13 cellular contexts compared by ENCODE assay signal in genomic region chr17:27553019-27553511, GRCh38.
DNase-seq lines count a peak whose midpoint lies in the region; ATAC-seq and TF ChIP-seq lines count a peak whose summit lies in the region.
"Had no signal": no experiment of that assay in that cellular context is flagged by ENCODE, and none has a peak within 500 bp of the region (broad histone marks: within the 10 kb centered on the region; RNA-seq: fewer than 3 reads in every experiment).

No MANE protein-coding gene starts in this region.

- H3K4me3 Mint-ChIP-seq in central memory CD8-positive, alpha-beta T cell, result no peak overlapping the region
- no peak overlapping the region for H3K4me3 Mint-ChIP-seq in nephron
- H3K4me3 Mint-ChIP-seq in T-helper 2 cell treated with Interferon-gamma antibody and Interleukin-4, amounts not matched to agents 5 μg/mL and 100 μg/mL, for 36 hours, result no peak overlapping the region
- H3K4me3 Mint-ChIP-seq: stimulated activated naive B cell treated with anti-CD40 and anti-IgM and Interleukin-4, amounts not matched to agents 10 μg/mL and 1 μg/mL and 100 μg/mL, for 72 hours had no signal

- ATAC-seq in central memory CD8-positive, alpha-beta T cell (replicated peaks; ENCODE audit: extremely low read depth, poor library complexity, severe bottlenecking), result no peak
- ATAC-seq in HG02840 (IDR thresholded peaks at IDR 0.05; ENCODE audit: low FRiP score, unreplicated experiment), result no peak

- peaks cover 13 to 55% (median 44%) of the 10 kb centered on the region in 10 experiments for H3K4me1 ChIP-seq in BLaER1 treated with 17β-estradiol and CSF1 and Interleukin-3, amounts not matched to agents 10 nM and 100 nM

- H3K9me3 Mint-ChIP-seq in central memory CD8-positive, alpha-beta T cell, result no peaks in the 10 kb centered on the region
- H3K9me3 Mint-ChIP-seq in nephron, result no peaks in the 10 kb centered on the region
- H3K9me3 Mint-ChIP-seq in T-helper 2 cell treated with Interferon-gamma antibody and Interleukin-4, amounts not matched to agents 5 μg/mL and 100 μg/mL, for 36 hours, result no peaks in the 10 kb centered on the region
- H3K9me3 Mint-ChIP-seq: stimulated activated naive B cell treated with anti-CD40 and anti-IgM and Interleukin-4, amounts not matched to agents 10 μg/mL and 1 μg/mL and 100 μg/mL, for 72 hours had no signal

- peak overlapping the region in 7 of 11 experiments; percentile 2 to 50 (median 15); a peak in 4 of 22 replicates for H3K4me2 ChIP-seq in BLaER1 treated with 17β-estradiol and CSF1 and Interleukin-3, amounts not matched to agents 10 nM and 100 nM
- H3K4me2 ChIP-seq: BLaER1 had no signal

- H3K9me3 ChIP-seq in BLaER1 treated with 17β-estradiol and CSF1 and Interleukin-3, amounts not matched to agents 10 nM and 100 nM (replicated peaks in 1 of 11), result no peaks in the 10 kb centered on the region
- H3K9me3 ChIP-seq: BLaER1 had no signal

- H3K9ac ChIP-seq in BLaER1 treated with 17β-estradiol and CSF1 and Interleukin-3, amounts not matched to agents 10 nM and 100 nM, result no peak overlapping the region
- H3K9ac ChIP-seq: BLaER1 had no signal

- no peaks in the 10 kb centered on the region for H3K27me3 Mint-ChIP-seq in central memory CD8-positive, alpha-beta T cell
- H3K27me3 Mint-ChIP-seq in nephron (ENCODE audit: low read depth), result no peaks in the 10 kb centered on the region
- H3K27me3 Mint-ChIP-seq in T-helper 2 cell treated with Interferon-gamma antibody and Interleukin-4, amounts not matched to agents 5 μg/mL and 100 μg/mL, for 36 hours (ENCODE audit: low read depth), result no peaks in the 10 kb centered on the region
- H3K27me3 Mint-ChIP-seq: stimulated activated naive B cell treated with anti-CD40 and anti-IgM and Interleukin-4, amounts not matched to agents 10 μg/mL and 1 μg/mL and 100 μg/mL, for 72 hours had no signal

- no peak overlapping the region for H3K27ac ChIP-seq in BLaER1 treated with 17β-estradiol and CSF1 and Interleukin-3, amounts not matched to agents 10 nM and 100 nM
- H3K27ac ChIP-seq: BLaER1 had no signal

- H3K4me3 ChIP-seq in BLaER1 treated with 17β-estradiol and CSF1 and Interleukin-3, amounts not matched to agents 10 nM and 100 nM, result no peak overlapping the region
- H3K4me3 ChIP-seq: BLaER1 had no signal

- H4K20me1 ChIP-seq in BLaER1 treated with 17β-estradiol and CSF1 and Interleukin-3, amounts not matched to agents 10 nM and 100 nM, result peaks cover 0 to 27% (median 0%) of the 10 kb centered on the region in 11 experiments; a peak in 5 of 22 replicates

- peaks cover 14% of the 10 kb centered on the region for H3K4me1 Mint-ChIP-seq in central memory CD8-positive, alpha-beta T cell
- peaks cover 38% of the 10 kb centered on the region for H3K4me1 Mint-ChIP-seq in nephron
- H3K4me1 Mint-ChIP-seq in T-helper 2 cell treated with Interferon-gamma antibody and Interleukin-4, amounts not matched to agents 5 μg/mL and 100 μg/mL, for 36 hours (ENCODE audit: low read depth), result peaks cover 16% of the 10 kb centered on the region

- H3K27ac Mint-ChIP-seq in central memory CD8-positive, alpha-beta T cell (ENCODE audit: low read depth), result peak overlapping the region; percentile 53
- H3K27ac Mint-ChIP-seq in nephron, result peak overlapping the region in 2 of 3 experiments; percentile 45 to 66
- no peak overlapping the region for H3K27ac Mint-ChIP-seq in T-helper 2 cell treated with Interferon-gamma antibody and Interleukin-4, amounts not matched to agents 5 μg/mL and 100 μg/mL, for 36 hours

- TF ChIP-seq CTCF in nephron (IDR thresholded peaks at IDR 0.05; ENCODE audit: unreplicated experiment in 3 of 3), result no peak

- peaks cover 6% of the 10 kb centered on the region for H3K36me3 Mint-ChIP-seq in central memory CD8-positive, alpha-beta T cell (ENCODE audit: insufficient read depth)
- peaks cover 21% of the 10 kb centered on the region for H3K36me3 Mint-ChIP-seq in nephron (ENCODE audit: low read depth)
- H3K36me3 Mint-ChIP-seq in T-helper 2 cell treated with Interferon-gamma antibody and Interleukin-4, amounts not matched to agents 5 μg/mL and 100 μg/mL, for 36 hours (ENCODE audit: low read depth), result peaks cover 5% of the 10 kb centered on the region

- DNase-seq in HT-29 (ENCODE audit: low spot score) (peak; percentile 69), NK-92 (lab: John Stamatoyannopoulos, UW; ENCODE audit: unreplicated experiment) (no peak), NCI-H82 (lab: John Stamatoyannopoulos, UW) (no peak)
- no peak for DNase-seq in central memory CD8-positive, alpha-beta T cell (ENCODE audit: low spot score in 2 of 2)
- no peak for DNase-seq in T-helper 2 cell treated with Interferon-gamma antibody and Interleukin-4, amounts not matched to agents 5 μg/mL and 100 μg/mL, for 36 hours (ENCODE audit: low spot score)
- DNase-seq: KBM-7; NCI-H187 treated with DMSO at 0.1 percent for 48 hours; stimulated activated CD4-positive, alpha-beta T cell treated with anti-CD3 and anti-CD28 coated beads, Interleukin-2, amount 100 ng/mL, for 24 hours; stimulated activated naive B cell treated with anti-CD40 and anti-IgM and Interleukin-4, amounts not matched to agents 10 μg/mL and 1 μg/mL and 100 μg/mL, for 72 hours had no signal

- H3K36me3 ChIP-seq in BLaER1 treated with 17β-estradiol and CSF1 and Interleukin-3, amounts not matched to agents 10 nM and 100 nM, result peaks cover 0 to 42% (median 0%) of the 10 kb centered on the region in 11 experiments; a peak in 3 of 22 replicates
- H3K36me3 ChIP-seq: BLaER1 had no signal

- H3K27me3 ChIP-seq in BLaER1 treated with 17β-estradiol and CSF1 and Interleukin-3, amounts not matched to agents 10 nM and 100 nM, result no peaks in the 10 kb centered on the region
- H3K27me3 ChIP-seq: BLaER1 had no signal
